1 cellular context compared by ENCODE assay signal in the genomic region with DNA sequence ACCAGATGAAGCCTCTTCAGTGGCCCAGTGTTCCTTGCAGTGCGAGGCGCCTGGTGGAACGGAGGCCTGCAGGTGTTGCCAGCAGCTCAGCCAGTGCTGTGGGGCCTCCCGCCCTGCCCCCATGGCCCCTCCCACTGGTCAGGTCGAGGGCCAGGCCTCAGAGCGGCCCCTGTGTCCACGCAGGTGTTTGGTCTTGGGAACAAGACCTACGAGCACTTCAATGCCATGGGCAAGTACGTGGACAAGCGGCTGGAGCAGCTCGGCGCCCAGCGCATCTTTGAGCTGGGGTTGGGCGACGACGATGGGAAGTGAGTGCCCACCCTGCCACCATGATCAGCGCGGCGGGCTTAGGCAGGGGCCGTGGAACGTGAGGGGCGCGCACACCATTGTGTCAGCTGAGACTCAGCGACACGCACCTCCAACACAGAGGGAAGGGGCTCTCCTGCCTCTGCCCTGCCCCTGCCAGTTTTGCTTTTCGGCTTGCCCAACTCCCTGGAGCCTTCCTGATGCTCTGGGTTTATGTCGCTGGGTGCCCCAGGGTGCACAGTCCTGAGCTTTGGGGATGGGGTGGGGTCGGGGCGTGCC.
TF ChIP-seq lines count a peak whose summit lies in the region.

No MANE protein-coding gene starts in this region.

TF ChIP-seq in K562, 482 proteins besides CTCF, POLR2A, EP300 and RAD21 (continued from another document):
- TF ChIP-seq NFIX (CRISPR knock-in tag; IDR thresholded peaks at IDR 0.05; ENCODE audit: low read depth) (no peak), BCOR (IDR thresholded peaks at IDR 0.05) (no peak), POLR2G (IDR thresholded peaks at IDR 0.05; ENCODE audit: low read depth, low read length) (peak; percentile 68), ZEB2 (IDR thresholded peaks at IDR 0.05) (no peak), RBM22 (IDR thresholded peaks at IDR 0.05; ENCODE audit: low read depth, low read length, poor library complexity, severe bottlenecking) (peak; percentile 29), RCOR1 (IDR thresholded peaks at IDR 0.05; ENCODE audit: borderline replicate concordance in 1 of 2, low read depth in 2 of 2, low read length in 2 of 2) (no peak)
- TF ChIP-seq, protein P1, sequence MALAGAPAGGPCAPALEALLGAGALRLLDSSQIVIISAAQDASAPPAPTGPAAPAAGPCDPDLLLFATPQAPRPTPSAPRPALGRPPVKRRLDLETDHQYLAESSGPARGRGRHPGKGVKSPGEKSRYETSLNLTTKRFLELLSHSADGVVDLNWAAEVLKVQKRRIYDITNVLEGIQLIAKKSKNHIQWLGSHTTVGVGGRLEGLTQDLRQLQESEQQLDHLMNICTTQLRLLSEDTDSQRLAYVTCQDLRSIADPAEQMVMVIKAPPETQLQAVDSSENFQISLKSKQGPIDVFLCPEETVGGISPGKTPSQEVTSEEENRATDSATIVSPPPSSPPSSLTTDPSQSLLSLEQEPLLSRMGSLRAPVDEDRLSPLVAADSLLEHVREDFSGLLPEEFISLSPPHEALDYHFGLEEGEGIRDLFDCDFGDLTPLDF (CRISPR knock-in tag; IDR thresholded peaks at IDR 0.05): no peak
